In genomic region chr13:110227864-110228643, GRCh38 we compare ENCODE assay signal across 25 cellular contexts.
DNase-seq lines count a peak whose midpoint lies in the region; ATAC-seq and TF ChIP-seq lines count a peak whose summit lies in the region.
"Had no signal": no experiment of that assay in that cellular context is flagged by ENCODE, and none has a peak within 500 bp of the region (broad histone marks: within the 10 kb centered on the region; RNA-seq: fewer than 3 reads in every experiment).

No MANE protein-coding gene starts in this region.

- peaks cover 1% of the 10 kb centered on the region for H3K79me1 ChIP-seq in neuronal stem cell (ENCODE audit: low read depth, low read length)

- no peak overlapping the region for H2BK120ac ChIP-seq in neuronal stem cell (ENCODE audit: low read depth, low read length)

- BruUV-seq in MCF 10A (replicated peaks; lab: Mats Ljungman, UMichigan): no TSS peak

- H2AK5ac ChIP-seq in neuronal stem cell (ENCODE audit: low read depth, low read length): peak overlapping the region; percentile 32

- CTCF ChIA-PET in MCF 10A (lab: Yijun Ruan, JAX): interaction anchor here (0.6 to 2.3 kb wide), 5 partner anchors 9 to 1053 kb away, joined by 3 to 6 read pairs (median 3); no protein-coding TSS in a partner anchor
- CTCF ChIA-PET in activated naive CD4-positive, alpha-beta T cell treated with anti-CD3 and anti-CD28 coated beads for 36 hours (lab: Charles Lee): interaction anchor here (0.9 kb wide), 1 partner anchor 184 kb away, joined by 4 read pairs; no protein-coding TSS in a partner anchor

- intact Hi-C loops in MCF 10A (cut with micrococcal nuclease): loop anchor here (10.0 kb wide), 1 partner anchor 367 kb away; no protein-coding TSS in a partner anchor
- intact Hi-C loops in activated naive CD4-positive, alpha-beta T cell treated with anti-CD3 and anti-CD28 coated beads for 36 hours (cut with micrococcal nuclease): loop anchor here (10.0 kb wide), 1 partner anchor 1263 kb away; no protein-coding TSS in a partner anchor

- no peak overlapping the region for H3K4me3 ChIP-seq in coronary artery
- no peak overlapping the region for H3K4me3 ChIP-seq in neuronal stem cell (ENCODE audit: low read length in 2 of 2)
- no peak overlapping the region for H3K4me3 ChIP-seq in thoracic aorta
- H3K4me3 ChIP-seq: cardiac muscle cell, ovary, right lobe of liver had no signal

- no peaks in the 10 kb centered on the region for H3K9me3 Mint-ChIP-seq in MCF 10A (ENCODE audit: unreplicated experiment)
- H3K9me3 Mint-ChIP-seq in activated naive CD4-positive, alpha-beta T cell treated with anti-CD3 and anti-CD28 coated beads for 36 hours: no peaks in the 10 kb centered on the region
- H3K9me3 Mint-ChIP-seq: activated naive CD4-positive, alpha-beta T cell treated with anti-CD3 and anti-CD28 coated beads, Interleukin-2, amount 50 U/mL, for 24 hours; activated T-cell treated with anti-CD3 and anti-CD28 coated beads, Interleukin-2, amount 50 U/mL, for 72 hours; natural killer cell; stimulated activated naive CD8-positive, alpha-beta T cell treated with anti-CD3 and anti-CD28 coated beads, Interleukin-15, amount 100 ng/mL, for 72 hours had no signal

- no peak overlapping the region for H3K23ac ChIP-seq in neuronal stem cell (ENCODE audit: low read depth, low read length, poor library complexity)

- peaks cover 10 to 15% of the 10 kb centered on the region in 2 donors for H3K4me1 ChIP-seq in neuronal stem cell (ENCODE audit: control insufficient read depth in 2 of 2, insufficient read depth in 1 of 2, low read depth in 1 of 2, low read length in 2 of 2)
- peaks cover 20 to 60% of the 10 kb centered on the region in 2 donors for H3K4me1 ChIP-seq in thoracic aorta (ENCODE audit: control insufficient read depth in 1 of 2, low read depth in 2 of 2)
- H3K4me1 ChIP-seq: right lobe of liver had no signal

- peak; percentile 9 for DNase-seq in KBM-7
- DNase-seq in coronary artery (ENCODE audit: low spot score): peak; percentile 71
- no peak for DNase-seq in neuronal stem cell (ENCODE audit: low spot score)
- DNase-seq in thoracic aorta (ENCODE audit: low spot score): no peak
- no peak for DNase-seq in MCF 10A (ENCODE audit: unreplicated experiment)
- DNase-seq in activated naive CD4-positive, alpha-beta T cell treated with anti-CD3 and anti-CD28 coated beads for 36 hours: no peak
- no peak for DNase-seq in activated CD4-positive, alpha-beta T cell treated with anti-CD3 and anti-CD28 coated beads for 48 hours
- DNase-seq: activated CD4-positive, alpha-beta T cell treated with anti-CD3 and anti-CD28 coated beads for 4 hours; activated T-cell treated with anti-CD3 and anti-CD28 coated beads, Interleukin-2, amount 50 U/mL, for 72 hours; C1 segment of cervical spinal cord; Calu3; left colon; natural killer cell; NCI-H1092 treated with DMSO at 0.1 percent for 48 hours; NCI-H187 treated with DMSO at 0.1 percent for 48 hours; NCI-H69; ovary; right lobe of liver; RPMI8226; SK-N-SH; stimulated activated naive CD8-positive, alpha-beta T cell treated with anti-CD3 and anti-CD28 coated beads, Interleukin-15, amount 100 ng/mL, for 72 hours had no signal

- H4K8ac ChIP-seq in neuronal stem cell (ENCODE audit: low read depth, low read length): no peak overlapping the region

- peak overlapping the region; percentile 84 for H3K14ac ChIP-seq in neuronal stem cell (ENCODE audit: low read length)

- H3K27me3 ChIP-seq in neuronal stem cell (ENCODE audit: control insufficient read depth in 3 of 3, insufficient read depth in 3 of 3, low read depth in 1 of 3, low read length in 3 of 3) (no peaks in the 10 kb centered on the region), thoracic aorta (replicated peaks; ENCODE audit: insufficient read depth) (no peaks in the 10 kb centered on the region)
- H3K27me3 ChIP-seq: cardiac muscle cell, ovary, right lobe of liver had no signal

- H3K27ac Mint-ChIP-seq in MCF 10A (ENCODE audit: low read depth, unreplicated experiment): no peak overlapping the region
- no peak overlapping the region for H3K27ac Mint-ChIP-seq in activated naive CD4-positive, alpha-beta T cell treated with anti-CD3 and anti-CD28 coated beads for 36 hours
- H3K27ac Mint-ChIP-seq: activated CD8-positive, alpha-beta memory T cell treated with anti-CD3 and anti-CD28 coated beads, Interleukin-2, amount 10 ng/mL, durations not matched to agents 7 days and 5 days; activated naive CD4-positive, alpha-beta T cell treated with anti-CD3 and anti-CD28 coated beads, Interleukin-2, amount 50 U/mL, for 24 hours; activated T-cell treated with anti-CD3 and anti-CD28 coated beads, Interleukin-2, amount 50 U/mL, for 72 hours; natural killer cell; stimulated activated naive CD8-positive, alpha-beta T cell treated with anti-CD3 and anti-CD28 coated beads, Interleukin-15, amount 100 ng/mL, for 72 hours had no signal

- no peak overlapping the region for H3K9ac ChIP-seq in neuronal stem cell (ENCODE audit: low read depth, low read length, poor library complexity)
- H3K9ac ChIP-seq: SK-N-SH had no signal

- peaks cover 10% of the 10 kb centered on the region for H3K4me1 Mint-ChIP-seq in MCF 10A (ENCODE audit: insufficient read depth, unreplicated experiment)
- no peaks in the 10 kb centered on the region for H3K4me1 Mint-ChIP-seq in activated naive CD4-positive, alpha-beta T cell treated with anti-CD3 and anti-CD28 coated beads for 36 hours (ENCODE audit: low read depth)
- H3K4me1 Mint-ChIP-seq: activated CD8-positive, alpha-beta memory T cell treated with anti-CD3 and anti-CD28 coated beads, Interleukin-2, amount 10 ng/mL, durations not matched to agents 7 days and 5 days; activated naive CD4-positive, alpha-beta T cell treated with anti-CD3 and anti-CD28 coated beads, Interleukin-2, amount 50 U/mL, for 24 hours; natural killer cell; stimulated activated naive CD8-positive, alpha-beta T cell treated with anti-CD3 and anti-CD28 coated beads, Interleukin-15, amount 100 ng/mL, for 72 hours had no signal

- H3K36me3 ChIP-seq in neuronal stem cell (replicated peaks in 1 of 2; ENCODE audit: control insufficient read depth in 2 of 2, insufficient read depth in 2 of 2, low read length in 2 of 2): no peaks in the 10 kb centered on the region
- H3K36me3 ChIP-seq in thoracic aorta: no peaks in the 10 kb centered on the region
- H3K36me3 ChIP-seq: cardiac muscle cell, ovary, right lobe of liver had no signal

- H3K4me3 Mint-ChIP-seq in MCF 10A (ENCODE audit: unreplicated experiment): no peak overlapping the region
- H3K4me3 Mint-ChIP-seq in activated naive CD4-positive, alpha-beta T cell treated with anti-CD3 and anti-CD28 coated beads for 36 hours: no peak overlapping the region
- H3K4me3 Mint-ChIP-seq: activated CD8-positive, alpha-beta memory T cell treated with anti-CD3 and anti-CD28 coated beads, Interleukin-2, amount 10 ng/mL, durations not matched to agents 7 days and 5 days; activated naive CD4-positive, alpha-beta T cell treated with anti-CD3 and anti-CD28 coated beads, Interleukin-2, amount 50 U/mL, for 24 hours; activated T-cell treated with anti-CD3 and anti-CD28 coated beads, Interleukin-2, amount 50 U/mL, for 72 hours; mesothelial cell of epicardium; natural killer cell; stimulated activated naive CD8-positive, alpha-beta T cell treated with anti-CD3 and anti-CD28 coated beads, Interleukin-15, amount 100 ng/mL, for 72 hours had no signal

- WGBS in neuronal stem cell (ENCODE audit: extremely low coverage in 2 of 2, insufficient read length in 2 of 2, insufficient replicate concordance in 1 of 2), 2 donors: no CpG with 5 or more reads among the region's 28 CpGs

- H3K27ac ChIP-seq in coronary artery: peak overlapping the region; percentile 57 to 86
- H3K27ac ChIP-seq in neuronal stem cell (replicated peaks; ENCODE audit: low read length): no peak overlapping the region
- H3K27ac ChIP-seq in thoracic aorta: peak overlapping the region; percentile 50 to 51
- H3K27ac ChIP-seq: cardiac muscle cell, ovary, right lobe of liver had no signal

- peak overlapping the region; percentile 86 for H3K18ac ChIP-seq in neuronal stem cell (ENCODE audit: low read length)

- TF ChIP-seq CTCF in coronary artery (IDR thresholded peaks at IDR 0.05) (no peak), thoracic aorta (IDR thresholded peaks at IDR 0.05) (no peak), MCF 10A (IDR thresholded peaks at IDR 0.05; ENCODE audit: unreplicated experiment) (no peak)

- ATAC-seq in thoracic aorta (ENCODE audit: insufficient number of reproducible peaks, low FRiP score, low read depth): no peak
- ATAC-seq: activated CD8-positive, alpha-beta memory T cell treated with anti-CD3 and anti-CD28 coated beads, Interleukin-2, amount 10 ng/mL, durations not matched to agents 7 days and 5 days; activated T-cell treated with anti-CD3 and anti-CD28 coated beads, Interleukin-2, amount 50 U/mL, for 72 hours; left colon; natural killer cell; right lobe of liver; stimulated activated naive CD8-positive, alpha-beta T cell treated with anti-CD3 and anti-CD28 coated beads, Interleukin-15, amount 100 ng/mL, for 72 hours had no signal

- H3K9me3 ChIP-seq in neuronal stem cell (replicated peaks in 1 of 2; ENCODE audit: control insufficient read depth in 2 of 2, insufficient read depth in 1 of 2, low read depth in 1 of 2, low read length in 2 of 2) (peaks cover 0 to 3% of the 10 kb centered on the region in 2 donors), thoracic aorta (no peaks in the 10 kb centered on the region)
- H3K9me3 ChIP-seq: ovary, right lobe of liver, SK-N-SH had no signal

- H3K36me3 Mint-ChIP-seq in MCF 10A (ENCODE audit: insufficient read depth, unreplicated experiment): no peaks in the 10 kb centered on the region
- no peaks in the 10 kb centered on the region for H3K36me3 Mint-ChIP-seq in activated naive CD4-positive, alpha-beta T cell treated with anti-CD3 and anti-CD28 coated beads for 36 hours (ENCODE audit: low read depth)
- H3K36me3 Mint-ChIP-seq: activated CD8-positive, alpha-beta memory T cell treated with anti-CD3 and anti-CD28 coated beads, Interleukin-2, amount 10 ng/mL, durations not matched to agents 7 days and 5 days; activated naive CD4-positive, alpha-beta T cell treated with anti-CD3 and anti-CD28 coated beads, Interleukin-2, amount 50 U/mL, for 24 hours; mesothelial cell of epicardium; natural killer cell had no signal

- no peak overlapping the region for H2BK15ac ChIP-seq in neuronal stem cell (ENCODE audit: low read length)

- no peak overlapping the region for H3K4me2 ChIP-seq in neuronal stem cell (ENCODE audit: insufficient read depth, low read length, poor library complexity, severe bottlenecking)
- H3K4me2 ChIP-seq: SK-N-SH had no signal

- no peak overlapping the region for H2BK5ac ChIP-seq in neuronal stem cell (ENCODE audit: low read length)

- no peak overlapping the region for H4K91ac ChIP-seq in neuronal stem cell (ENCODE audit: low read depth, low read length, poor library complexity)

- no peak overlapping the region for H2BK12ac ChIP-seq in neuronal stem cell (ENCODE audit: low read length)

- no peak overlapping the region for H2AFZ ChIP-seq in neuronal stem cell (ENCODE audit: low read length)

- no peak overlapping the region for H3K4ac ChIP-seq in neuronal stem cell (ENCODE audit: low read length)

- in situ Hi-C loops in KBM-7 (cut with MboI; ENCODE audit: low pct_unique_long_range_greater_than_20kb, low sequenced_read_pairs): no loop called here

- H3K27me3 Mint-ChIP-seq in MCF 10A (ENCODE audit: insufficient read depth, unreplicated experiment): no peaks in the 10 kb centered on the region
- peaks cover 27% of the 10 kb centered on the region for H3K27me3 Mint-ChIP-seq in activated naive CD4-positive, alpha-beta T cell treated with anti-CD3 and anti-CD28 coated beads for 36 hours (ENCODE audit: low read depth)

- POLR2A ChIA-PET in MCF 10A (lab: Yijun Ruan, JAX): no interaction called here

Comparison
In these comparisons a context has a peak if more than half of its experiments do, and no peak if none do; other contexts are left out.
1. DNase-seq: peak in KBM-7 (single experiment) and coronary artery (single experiment); none in neuronal stem cell (single experiment), thoracic aorta (single experiment), MCF 10A (single experiment), activated naive CD4-positive, alpha-beta T cell treated with anti-CD3 and anti-CD28 coated beads for 36 hours (single experiment) and activated CD4-positive, alpha-beta T cell treated with anti-CD3 and anti-CD28 coated beads for 48 hours (single experiment).